17 cellular contexts compared by ENCODE assay signal in the genomic region with DNA sequence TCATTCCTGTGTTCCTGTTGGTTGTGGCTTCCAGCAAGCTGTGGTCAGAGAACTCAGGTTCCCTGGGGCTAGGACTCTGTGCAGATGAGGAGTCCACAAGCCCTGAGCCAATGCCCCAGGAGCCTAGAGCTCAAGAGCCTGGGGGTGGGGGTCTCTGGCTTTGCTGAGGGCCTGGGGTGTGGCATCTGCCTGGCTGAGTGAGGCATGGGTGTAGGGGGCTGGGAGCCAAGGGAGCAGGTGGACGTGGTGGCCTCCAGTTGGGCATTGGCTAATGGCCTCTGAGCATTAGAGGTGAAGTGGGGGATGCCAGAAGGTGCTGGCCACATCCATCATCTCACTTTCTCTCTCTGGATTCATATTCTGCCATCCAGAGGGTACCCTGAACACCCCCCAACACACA.
"Had no signal": no experiment of that assay in that cellular context is flagged by ENCODE, and none has a peak within 500 bp of the region (broad histone marks: within the 10 kb centered on the region; RNA-seq: fewer than 3 reads in every experiment).

No MANE protein-coding gene starts in this region.

- H3K4me2 ChIP-seq: SK-N-SH had no signal

- H3K9me3 ChIP-seq: MG63, SK-N-SH had no signal

- H3K36me3 ChIP-seq: MG63 had no signal

- DNase-seq: KBM-7, MG63, NCI-H1092, NCI-H1436, NCI-H187, NCI-H2029, NCI-H2081 treated with DMSO at 0.1 percent for 48 hours, NCI-H2171, NCI-H226, NCI-H446, NCI-H510A, NCI-H524 treated with DMSO at 0.1 percent for 48 hours, NCI-H69, NCI-H774, Right ventricle myocardium superior, RPMI8226, SK-N-SH had no signal

- H3K4me3 ChIP-seq: MG63 had no signal

- H3K27me3 ChIP-seq: MG63 had no signal
